Comparison of ENCODE assay signal across 1 cellular context in genomic region chr13:40770934-40771618, GRCh38.
A peak's percentile ranks its signal among the peaks of the same experiment; 100 is the strongest.
TF ChIP-seq lines count a peak whose summit lies in the region.

MRPS31 (minus strand) TSS chr13:40771190; CDS start chr13:40771136, 54 bp downstream.

TF ChIP-seq in HepG2, 621 proteins besides CTCF, POLR2A, EP300 and RAD21 (continued from another document and continues in another):
- TF ChIP-seq FOXK1 (CRISPR knock-in tag; IDR thresholded peaks at IDR 0.05; ENCODE audit: borderline replicate concordance, low read depth) (peak; percentile 96), NFYB (CRISPR knock-in tag; IDR thresholded peaks at IDR 0.05) (no peak), FOXM1 (CRISPR knock-in tag; IDR thresholded peaks at IDR 0.05) (peak; percentile 37; the same call in 1 of the 2 replicates), KAT7 (CRISPR knock-in tag; IDR thresholded peaks at IDR 0.05; ENCODE audit: borderline replicate concordance) (peak; percentile 100), SNAPC5 (CRISPR knock-in tag; IDR thresholded peaks at IDR 0.05; ENCODE audit: borderline replicate concordance) (0 out of 2 replicates have a peak, but pooled peaks have one; percentile 68), ATF7-NPFF (CRISPR knock-in tag; IDR thresholded peaks at IDR 0.05; ENCODE audit: low read depth) (peak; percentile 52; the same call in 1 of the 2 replicates), ZBTB42 (CRISPR knock-in tag; IDR thresholded peaks at IDR 0.05) (no peak), RFX1 (IDR thresholded peaks at IDR 0.05) (no peak), PBX2 (CRISPR knock-in tag; IDR thresholded peaks at IDR 0.05) (no peak), EEA1 (CRISPR knock-in tag; IDR thresholded peaks at IDR 0.05; ENCODE audit: borderline replicate concordance) (0 out of 2 replicates have a peak, but pooled peaks have one; percentile 29), ZNF143 (CRISPR knock-in tag; IDR thresholded peaks at IDR 0.05) (peak; percentile 70), PLRG1 (conservative IDR thresholded peaks at IDR 0.05) (no peak), ZNF607 (CRISPR knock-in tag; IDR thresholded peaks at IDR 0.05; ENCODE audit: borderline replicate concordance) (peak; percentile 89), TOPORS (CRISPR knock-in tag; IDR thresholded peaks at IDR 0.05) (no peak; the same call in 1 of the 2 replicates), ATF1 (CRISPR knock-in tag; IDR thresholded peaks at IDR 0.05) (peak; percentile 47; the same call in 1 of the 2 replicates), HBP1 (CRISPR knock-in tag; IDR thresholded peaks at IDR 0.05; ENCODE audit: low read depth) (peak; percentile 98), NFKBIZ (CRISPR knock-in tag; IDR thresholded peaks at IDR 0.05) (peak; percentile 82), CEBPB (IDR thresholded peaks at IDR 0.05; ENCODE audit: borderline replicate concordance, low read depth, low read length) (peak; percentile 44; the same call in 1 of the 2 replicates), SRSF9 (IDR thresholded peaks at IDR 0.05; ENCODE audit: borderline replicate concordance, insufficient read depth, low read depth, low read length, poor library complexity, severe bottlenecking) (no peak), ONECUT2 (CRISPR knock-in tag; IDR thresholded peaks at IDR 0.05) (no peak), ZNF766 (CRISPR knock-in tag; IDR thresholded peaks at IDR 0.05; ENCODE audit: borderline replicate concordance) (0 out of 2 replicates have a peak, but pooled peaks have one; percentile 60), ZBTB34 (CRISPR knock-in tag; IDR thresholded peaks at IDR 0.05) (peak; percentile 76; the same call in 1 of the 2 replicates), LRRFIP1 (CRISPR knock-in tag; conservative IDR thresholded peaks at IDR 0.05) (no peak), NCOA1 (CRISPR knock-in tag; IDR thresholded peaks at IDR 0.05) (peak; percentile 86), XBP1 (CRISPR knock-in tag; IDR thresholded peaks at IDR 0.05) (no peak), ISX (CRISPR knock-in tag; conservative IDR thresholded peaks at IDR 0.05) (no peak), ZNF33A (CRISPR knock-in tag; IDR thresholded peaks at IDR 0.05; ENCODE audit: borderline replicate concordance) (no peak), SRSF4 (IDR thresholded peaks at IDR 0.05; ENCODE audit: low read depth, low read length, poor library complexity, severe bottlenecking) (no peak), ZNF616 (CRISPR knock-in tag; IDR thresholded peaks at IDR 0.05; ENCODE audit: low read depth) (no peak), CBX5 (CRISPR knock-in tag; IDR thresholded peaks at IDR 0.05; ENCODE audit: borderline replicate concordance) (peak; percentile 99), ZNF17 (CRISPR knock-in tag; IDR thresholded peaks at IDR 0.05) (no peak), ZFYVE20 (CRISPR knock-in tag; IDR thresholded peaks at IDR 0.05; ENCODE audit: borderline replicate concordance, low read depth) (no peak), HINFP (CRISPR knock-in tag; IDR thresholded peaks at IDR 0.05; ENCODE audit: low read depth) (0 out of 2 replicates have a peak, but pooled peaks have one; percentile 70), MZF1 (CRISPR knock-in tag; IDR thresholded peaks at IDR 0.05; ENCODE audit: borderline replicate concordance) (no peak), DNMT1 (CRISPR knock-in tag; IDR thresholded peaks at IDR 0.05) (no peak), ZNF709 (CRISPR knock-in tag; IDR thresholded peaks at IDR 0.05) (no peak), ZHX2 (IDR thresholded peaks at IDR 0.05; ENCODE audit: low read depth) (peak; percentile 79), ZHX2 (CRISPR knock-in tag; IDR thresholded peaks at IDR 0.05; ENCODE audit: borderline replicate concordance) (no peak), HOXA9 (CRISPR knock-in tag; IDR thresholded peaks at IDR 0.05; ENCODE audit: borderline replicate concordance) (no peak), KLF9 (CRISPR knock-in tag; IDR thresholded peaks at IDR 0.05; ENCODE audit: low read depth) (peak; percentile 85; the same call in 1 of the 2 replicates), PAX8 (CRISPR knock-in tag; IDR thresholded peaks at IDR 0.05; ENCODE audit: borderline replicate concordance) (peak; percentile 47; the same call in 1 of the 2 replicates), ZNF468 (CRISPR knock-in tag; IDR thresholded peaks at IDR 0.05) (no peak), ZNF879 (CRISPR knock-in tag; IDR thresholded peaks at IDR 0.05) (peak; percentile 59; the same call in 1 of the 2 replicates), CREM (IDR thresholded peaks at IDR 0.05) (peak; percentile 81), CREM (CRISPR knock-in tag; IDR thresholded peaks at IDR 0.05) (no peak), CBFB (CRISPR knock-in tag; IDR thresholded peaks at IDR 0.05) (peak; percentile 97), ZBTB25 (CRISPR knock-in tag; IDR thresholded peaks at IDR 0.05) (peak; percentile 92), MYC (CRISPR knock-in tag; IDR thresholded peaks at IDR 0.05; ENCODE audit: borderline replicate concordance) (peak; percentile 83; the same call in 1 of the 2 replicates), FOSL2 (CRISPR knock-in tag; IDR thresholded peaks at IDR 0.05) (peak; percentile 73), ZFP82 (CRISPR knock-in tag; IDR thresholded peaks at IDR 0.05; ENCODE audit: borderline replicate concordance) (0 out of 2 replicates have a peak, but pooled peaks have one; percentile 43), MEIS1 (CRISPR knock-in tag; IDR thresholded peaks at IDR 0.05; ENCODE audit: borderline replicate concordance) (peak; percentile 47; the same call in 1 of the 2 replicates), HNRNPK (IDR thresholded peaks at IDR 0.05; ENCODE audit: low read depth, low read length, poor library complexity, severe bottlenecking) (no peak), YEATS2 (CRISPR knock-in tag; IDR thresholded peaks at IDR 0.05; ENCODE audit: borderline replicate concordance) (peak; percentile 99), DRAP1 (CRISPR knock-in tag; IDR thresholded peaks at IDR 0.05) (peak; percentile 83)
